Comparison of ENCODE assay signal across 15 cellular contexts in the genomic region with DNA sequence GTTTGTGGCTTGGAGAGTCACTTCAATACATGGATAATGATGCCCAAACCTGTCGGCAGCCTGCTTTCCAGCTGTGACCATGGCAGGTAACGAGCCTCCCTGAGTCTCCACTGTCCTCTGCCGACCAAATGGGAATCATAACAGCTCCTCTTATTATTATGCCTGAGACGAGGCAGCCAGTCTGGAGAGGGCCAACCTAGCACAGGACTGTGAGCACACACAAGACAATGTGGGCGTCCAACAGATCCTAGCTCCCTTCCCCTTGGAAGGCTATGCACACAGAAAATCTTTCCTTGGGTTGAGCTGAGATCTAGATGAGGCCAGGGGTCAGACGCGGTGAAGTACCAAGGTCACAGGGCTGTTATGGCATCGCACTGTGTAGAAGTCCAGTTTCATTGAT. TPM values are rescaled to one million over a fixed set of nuclear protein-coding genes. Genes with fewer than 3 reads are reported as not detected.
DNase-seq lines count a peak whose midpoint lies in the region; ATAC-seq and TF ChIP-seq lines count a peak whose summit lies in the region.
"Had no signal": no experiment of that assay in that cellular context is flagged by ENCODE, and none has a peak within 500 bp of the region (broad histone marks: within the 10 kb centered on the region; RNA-seq: fewer than 3 reads in every experiment).

No MANE protein-coding gene starts in this region.

- peaks cover 3% of the 10 kb centered on the region for H3K36me3 Mint-ChIP-seq in brain
- no peaks in the 10 kb centered on the region for H3K36me3 Mint-ChIP-seq in nephron progenitor cell (ENCODE audit: low read depth)

- H3K27me3 Mint-ChIP-seq in brain, result peaks cover 25% of the 10 kb centered on the region
- peaks cover 61% of the 10 kb centered on the region for H3K27me3 Mint-ChIP-seq in nephron progenitor cell (ENCODE audit: low read depth, poor library complexity)

- H3K9me3 Mint-ChIP-seq in brain (no peaks in the 10 kb centered on the region), nephron progenitor cell (no peaks in the 10 kb centered on the region)

- H2AK9ac ChIP-seq in IMR-90 (replicated peaks; ENCODE audit: low read depth, low read length, poor library complexity), result no peak overlapping the region

- no peak for TF ChIP-seq RAD21 in IMR-90 (IDR thresholded peaks at IDR 0.05; ENCODE audit: low read length)

- intact Hi-C loops in IMR-90 (cut with micrococcal nuclease), result no loop called here

- POLR2A ChIA-PET in IMR-90 (lab: Charles Lee; ENCODE audit: unreplicated experiment), result no interaction called here

- H2BK5ac ChIP-seq in IMR-90 (ENCODE audit: low read depth, low read length, poor library complexity, severe bottlenecking), result no peak overlapping the region

- H2AFZ ChIP-seq in IMR-90 (replicated peaks; ENCODE audit: low read length, poor library complexity), result peak overlapping the region; percentile 88

- H2BK120ac ChIP-seq in IMR-90 (ENCODE audit: low read depth, low read length), result no peak overlapping the region

- H3K27me3 ChIP-seq in IMR-90 (ENCODE audit: control insufficient read depth, insufficient read depth, low read length), result peaks cover 43% of the 10 kb centered on the region

- no peak overlapping the region for H2BK20ac ChIP-seq in IMR-90 (ENCODE audit: low read depth, low read length)

- TF ChIP-seq POLR2A in IMR-90 (IDR thresholded peaks at IDR 0.05; ENCODE audit: low read depth, low read length), result no peak

- peak overlapping the region; percentile 82 to 92 (median 85) for H3K4me3 Mint-ChIP-seq in brain
- H3K4me3 Mint-ChIP-seq in nephron progenitor cell, result peak overlapping the region; percentile 82

- no peak overlapping the region for H3K14ac ChIP-seq in IMR-90 (replicated peaks; ENCODE audit: low read depth, low read length)

- H4K20me1 ChIP-seq in IMR-90 (ENCODE audit: insufficient read depth, low read length), result no peaks in the 10 kb centered on the region; the same call in none of the 2 replicates

- no peaks in the 10 kb centered on the region; the same call in none of the 2 replicates for H3K4me1 ChIP-seq in IMR-90 (ENCODE audit: control insufficient read depth, insufficient read depth, low read length)

- no peaks in the 10 kb centered on the region for H3K36me3 ChIP-seq in IMR-90 (ENCODE audit: control insufficient read depth, insufficient read depth, low read length)
- H3K36me3 ChIP-seq: upper lobe of left lung had no signal

- H2AK5ac ChIP-seq in IMR-90 (ENCODE audit: low read depth, low read length), result no peak overlapping the region

- H3K4me2 ChIP-seq in IMR-90 (ENCODE audit: low read depth, low read length), result no peak overlapping the region

- DNase-seq in NCI-H146 (lab: John Stamatoyannopoulos, UW) (peak; percentile 16), NCI-H146 treated with DMSO at 0.1 percent for 48 hours (lab: John Stamatoyannopoulos, UW; ENCODE audit: unreplicated experiment) (no peak), IMR-90 (no peak), nephron progenitor cell (no peak), GM13976 (ENCODE audit: low spot score) (no peak)
- DNase-seq: 8988T; amygdala; DMS153; effector CD4-positive, alpha-beta T cell; NCI-H1092 treated with DMSO at 0.1 percent for 48 hours; upper lobe of left lung had no signal

- no peak overlapping the region for H3K9ac ChIP-seq in IMR-90 (ENCODE audit: low read depth, low read length)

- H3K79me1 ChIP-seq in IMR-90 (ENCODE audit: low read depth in 1 of 2, low read length in 2 of 2), result no peaks in the 10 kb centered on the region

- H3K27ac Mint-ChIP-seq in brain (peak overlapping the region; percentile 61 to 95 (median 89)), nephron progenitor cell (no peak overlapping the region)

- no peak overlapping the region for H3K56ac ChIP-seq in IMR-90 (ENCODE audit: extremely low read depth, insufficient read depth, low read length)

- no peaks in the 10 kb centered on the region for H3K9me3 ChIP-seq in IMR-90 (ENCODE audit: control insufficient read depth, insufficient read depth, low read length)
- H3K9me3 ChIP-seq: upper lobe of left lung had no signal

- H3K4me3 ChIP-seq in IMR-90 (ENCODE audit: insufficient read depth, low read depth, low read length), result no peak overlapping the region

- ATAC-seq in IMR-90 (ENCODE audit: low read depth) (no peak), GM18858 (IDR thresholded peaks at IDR 0.05; ENCODE audit: unreplicated experiment) (no peak), GM21367 (IDR thresholded peaks at IDR 0.05; ENCODE audit: unreplicated experiment) (no peak)

- TF ChIP-seq CTCF in IMR-90 (conservative IDR thresholded peaks at IDR 0.05; ENCODE audit: low read depth, low read length) (no peak), brain (conservative IDR thresholded peaks at IDR 0.05) (no peak), nephron progenitor cell (IDR thresholded peaks at IDR 0.05) (no peak), GM13976 (IDR thresholded peaks at IDR 0.05; ENCODE audit: borderline replicate concordance, control extremely low read depth, extremely low read depth, insufficient read depth, missing control alignments) (no peak)

- no peak overlapping the region for H2BK15ac ChIP-seq in IMR-90 (ENCODE audit: low read depth, low read length)

- H4K8ac ChIP-seq in IMR-90 (ENCODE audit: low read depth in 2 of 2, low read length in 2 of 2), result no peak overlapping the region

- H3K18ac ChIP-seq in IMR-90 (ENCODE audit: low read depth, low read length), result no peak overlapping the region

- CTCF ChIA-PET in IMR-90 (lab: Yijun Ruan, JAX), result no interaction called here

- H3K4ac ChIP-seq in IMR-90 (ENCODE audit: low read depth, low read length), result no peak overlapping the region

- H3K27ac ChIP-seq in IMR-90 (ENCODE audit: insufficient read depth, low read length), result no peak overlapping the region
- H3K27ac ChIP-seq: upper lobe of left lung had no signal

- in situ Hi-C loops in IMR-90 (cut with MboI; ENCODE audit: low sequenced_read_pairs) (no loop called here), GM13976 (cut with MboI; ENCODE audit: low sequenced_read_pairs, unreplicated experiment) (no loop called here)

- no peak overlapping the region for H4K91ac ChIP-seq in IMR-90 (ENCODE audit: insufficient read depth, low read depth, low read length)

- H3K4me1 Mint-ChIP-seq in brain (peaks cover 24% of the 10 kb centered on the region), nephron progenitor cell (peaks cover 32% of the 10 kb centered on the region)

- BruUV-seq in IMR-90 (replicated peaks; lab: Mats Ljungman, UMichigan), result no TSS peak

- no peak overlapping the region for H4K5ac ChIP-seq in IMR-90 (ENCODE audit: low read depth, low read length)

- WGBS in IMR-90 (ENCODE audit: extremely low coverage in 2 of 2, insufficient read length in 1 of 2), 2 experiments, result 75% methylated on average over 2 of the region's 8 CpGs; no CpG with 5 or more reads in 1 of the 2 experiments

- H3K23ac ChIP-seq in IMR-90 (ENCODE audit: low read depth, low read length), result no peak overlapping the region

- dilution Hi-C loops in IMR-90 (cut with HindIII; ENCODE audit: low sequenced_read_pairs, unreplicated experiment), result no loop called here

- no peaks in the 10 kb centered on the region; the same call in 1 of the 2 replicates for H3K9me1 ChIP-seq in IMR-90 (ENCODE audit: insufficient read depth, low read length)

TF ChIP-seq in IMR-90, 13 proteins besides CTCF, POLR2A, EP300 and RAD21 (continues in another document):
- TF ChIP-seq FOS (IDR thresholded peaks at IDR 0.05; ENCODE audit: low read depth, low read length), result no peak
- no peak for TF ChIP-seq NFE2L2 (IDR thresholded peaks at IDR 0.05; ENCODE audit: low read depth, low read length)
- no peak for TF ChIP-seq MAZ (IDR thresholded peaks at IDR 0.05; ENCODE audit: borderline replicate concordance, low read depth, low read length)
- TF ChIP-seq RCOR1 (IDR thresholded peaks at IDR 0.05; ENCODE audit: insufficient replicate concordance, low read length), result no peak
- no peak for TF ChIP-seq CHD1 (IDR thresholded peaks at IDR 0.05; ENCODE audit: low read depth, low read length)
- TF ChIP-seq BHLHE40 (IDR thresholded peaks at IDR 0.05; ENCODE audit: low read depth, low read length), result no peak
- no peak for TF ChIP-seq SMC3 (IDR thresholded peaks at IDR 0.05; ENCODE audit: low read depth, low read length)
- TF ChIP-seq ELK1 (IDR thresholded peaks at IDR 0.05; ENCODE audit: borderline replicate concordance, low read depth, low read length), result no peak
- TF ChIP-seq MAFK (IDR thresholded peaks at IDR 0.05; ENCODE audit: low read depth, low read length), result no peak
- TF ChIP-seq CEBPB (IDR thresholded peaks at IDR 0.05; ENCODE audit: low read depth, low read length), result no peak

RNA-seq across cellular contexts. Expression of gene SLC4A3, which starts 0.9 kb away (rescaled TPM):
- total RNA-seq in IMR-90 (2012; rRNA removed), result 0.90 and 1.1 TPM in 2 replicates
- polyA plus RNA-seq in IMR-90 (2012; rRNA removed) (6.1 and 6.9 TPM in 2 replicates), brain (ENCODE audit: insufficient read depth, low read depth, low replicate concordance) (16.6 TPM)
- 3.8 and 5.4 TPM in 2 replicates for polyA plus RNA-seq in IMR-90 (2012; cell fraction: cytosol; rRNA removed)
- 24.0 and 53.1 TPM in 2 replicates for polyA plus RNA-seq in IMR-90 (2012; cell fraction: nucleus; rRNA removed; ENCODE audit: low replicate concordance)

RNA-seq across cellular contexts. Expression of gene STK11IP, which starts 28.9 kb away (rescaled TPM):
- 6.7 and 19.7 TPM in 2 replicates for total RNA-seq in IMR-90 (2012; rRNA removed)
- polyA plus RNA-seq in IMR-90 (2012; rRNA removed) (14.5 and 22.4 TPM in 2 replicates), brain (ENCODE audit: insufficient read depth, low read depth, low replicate concordance) (14.9 TPM)
- polyA plus RNA-seq in IMR-90 (2012; cell fraction: cytosol; rRNA removed), result 6.4 and 7.1 TPM in 2 replicates
- polyA plus RNA-seq in IMR-90 (2012; cell fraction: nucleus; rRNA removed; ENCODE audit: low replicate concordance), result 83.5 and 203 TPM in 2 replicates

RNA-seq across cellular contexts. Expression of gene INHA, which starts 54.4 kb away (rescaled TPM):
- total RNA-seq in IMR-90 (2012; rRNA removed), result not detected in 2 replicates
- polyA plus RNA-seq in IMR-90 (2012; rRNA removed), result 0.80 and 0.96 TPM in 2 replicates
- polyA plus RNA-seq in IMR-90 (2012; cell fraction: cytosol; rRNA removed), result 0.16 and 0.26 TPM in 2 replicates
- 5.6 and 14.6 TPM in 2 replicates for polyA plus RNA-seq in IMR-90 (2012; cell fraction: nucleus; rRNA removed; ENCODE audit: low replicate concordance)
- polyA plus RNA-seq in brain (ENCODE audit: insufficient read depth, low read depth, low replicate concordance), result 0.37 TPM
- total RNA-seq: lung microvascular endothelial cell had no signal

RNA-seq across cellular contexts. Expression of gene OBSL1, which starts 55.2 kb away (rescaled TPM):
- total RNA-seq in IMR-90 (2012; rRNA removed), result 21.4 and 21.5 TPM in 2 replicates
- polyA plus RNA-seq in IMR-90 (2012; rRNA removed), result 51.2 and 51.8 TPM in 2 replicates
- 55.5 and 61.7 TPM in 2 replicates for polyA plus RNA-seq in IMR-90 (2012; cell fraction: cytosol; rRNA removed)
- polyA plus RNA-seq in IMR-90 (2012; cell fraction: nucleus; rRNA removed; ENCODE audit: low replicate concordance), result 203 and 301 TPM in 2 replicates
- 91.4 TPM for polyA plus RNA-seq in brain (ENCODE audit: insufficient read depth, low read depth, low replicate concordance)
